ENCODE assay signal across 29 cellular contexts in genomic region chr9:114913217-114913616, GRCh38. TPM values are rescaled to one million over a fixed set of nuclear protein-coding genes. Genes with fewer than 3 reads are reported as not detected.
"Had no signal": no experiment of that assay in that cellular context is flagged by ENCODE, and none has a peak within 500 bp of the region (broad histone marks: within the 10 kb centered on the region; RNA-seq: fewer than 3 reads in every experiment).

No MANE protein-coding gene starts in this region.

- H3K4me3 ChIP-seq: breast epithelium, colonic mucosa, dorsolateral prefrontal cortex, esophagus squamous epithelium, gastrocnemius medialis, neural progenitor cell, stomach, suprapubic skin, tibial nerve had no signal

- H3K9ac ChIP-seq: neural progenitor cell had no signal

- H3K9me3 ChIP-seq: breast epithelium, colonic mucosa, esophagus squamous epithelium, gastrocnemius medialis, stomach, suprapubic skin, tibial nerve had no signal

- H3K4me2 ChIP-seq: neural progenitor cell had no signal

- DNase-seq: activated CD4-positive, alpha-beta T cell treated with anti-CD3 and anti-CD28 coated beads, Interleukin-2, amount 50 U/mL, for 4 hours; activated CD8-positive, alpha-beta memory T cell treated with anti-CD3 and anti-CD28 coated beads, Interleukin-2, amount 10 ng/mL, durations not matched to agents 7 days and 5 days; activated naive CD4-positive, alpha-beta T cell; activated naive CD8-positive, alpha-beta T cell treated with anti-CD3 and anti-CD28 coated beads, Interleukin-2, amount 10 ng/mL, durations not matched to agents 7 days and 5 days; activated T-cell treated with anti-CD3 and anti-CD28 coated beads for 4 hours; amniotic stem cell; colonic mucosa; dorsolateral prefrontal cortex; effector memory CD8-positive, alpha-beta T cell; esophagus squamous epithelium; gastrocnemius medialis; head of caudate nucleus; islet precursor cell; left cardiac atrium; posterior cingulate gyrus; small intestine; stimulated activated CD4-positive, alpha-beta T cell treated with anti-CD3 and anti-CD28 coated beads, Interleukin-2, amount 100 ng/mL, for 24 hours; stomach had no signal

- H3K27ac Mint-ChIP-seq: activated CD8-positive, alpha-beta memory T cell treated with anti-CD3 and anti-CD28 coated beads, Interleukin-2, amount 10 ng/mL, durations not matched to agents 7 days and 5 days; activated naive CD8-positive, alpha-beta T cell treated with anti-CD3 and anti-CD28 coated beads, Interleukin-2, amount 10 ng/mL, durations not matched to agents 7 days and 5 days; neural progenitor cell; stimulated activated memory B cell treated with anti-CD40 and anti-IgM and Interleukin-4, amounts not matched to agents 10 μg/mL and 1 μg/mL and 100 μg/mL, for 72 hours had no signal

- H3K4me3 Mint-ChIP-seq: activated CD8-positive, alpha-beta memory T cell treated with anti-CD3 and anti-CD28 coated beads, Interleukin-2, amount 10 ng/mL, durations not matched to agents 7 days and 5 days; activated naive CD8-positive, alpha-beta T cell treated with anti-CD3 and anti-CD28 coated beads, Interleukin-2, amount 10 ng/mL, durations not matched to agents 7 days and 5 days; activated T-helper 17 cell treated with anti-CD3 and anti-CD28 coated beads, Interleukin-2, amount 50 U/mL, for 72 hours; effector memory CD8-positive, alpha-beta T cell; neural progenitor cell; stimulated activated memory B cell treated with anti-CD40 and anti-IgM and Interleukin-4, amounts not matched to agents 10 μg/mL and 1 μg/mL and 100 μg/mL, for 72 hours had no signal

- H3K36me3 ChIP-seq: breast epithelium, colonic mucosa, esophagus squamous epithelium, gastrocnemius medialis, neural progenitor cell, stomach, suprapubic skin, tibial nerve had no signal

- H3K36me3 Mint-ChIP-seq: neural progenitor cell; stimulated activated memory B cell treated with anti-CD40 and anti-IgM and Interleukin-4, amounts not matched to agents 10 μg/mL and 1 μg/mL and 100 μg/mL, for 72 hours had no signal

- H3K27me3 Mint-ChIP-seq: activated CD8-positive, alpha-beta memory T cell treated with anti-CD3 and anti-CD28 coated beads, Interleukin-2, amount 10 ng/mL, durations not matched to agents 7 days and 5 days; activated naive CD8-positive, alpha-beta T cell treated with anti-CD3 and anti-CD28 coated beads, Interleukin-2, amount 10 ng/mL, durations not matched to agents 7 days and 5 days; activated T-helper 17 cell treated with anti-CD3 and anti-CD28 coated beads, Interleukin-2, amount 50 U/mL, for 72 hours; effector memory CD8-positive, alpha-beta T cell; stimulated activated memory B cell treated with anti-CD40 and anti-IgM and Interleukin-4, amounts not matched to agents 10 μg/mL and 1 μg/mL and 100 μg/mL, for 72 hours had no signal

- H2AFZ ChIP-seq: neural progenitor cell had no signal

- H3K4me1 ChIP-seq: gastrocnemius medialis, neural progenitor cell had no signal

- H3K27ac ChIP-seq: breast epithelium, colonic mucosa, dorsolateral prefrontal cortex, esophagus squamous epithelium, gastrocnemius medialis, neural progenitor cell, stomach, suprapubic skin, tibial nerve, VCaP had no signal

- H3K27me3 ChIP-seq: breast epithelium, colonic mucosa, gastrocnemius medialis, stomach, suprapubic skin, tibial nerve had no signal

- ATAC-seq: activated CD4-positive, CD25-positive, alpha-beta regulatory T cell treated with anti-CD3 and anti-CD28 coated beads, Interleukin-2, amount 50 U/mL, for 24 hours; activated CD8-positive, alpha-beta memory T cell treated with anti-CD3 and anti-CD28 coated beads, Interleukin-2, amount 10 ng/mL, durations not matched to agents 7 days and 5 days; activated T-helper 17 cell treated with anti-CD3 and anti-CD28 coated beads, Interleukin-2, amount 50 U/mL, for 72 hours; effector memory CD8-positive, alpha-beta T cell; gastrocnemius medialis; left cardiac atrium; sciatic nerve; stimulated activated memory B cell treated with anti-CD40 and anti-IgM and Interleukin-4, amounts not matched to agents 10 μg/mL and 1 μg/mL and 100 μg/mL, for 72 hours had no signal

- H3K4me1 Mint-ChIP-seq: neural progenitor cell had no signal

- H3K9me3 Mint-ChIP-seq: activated naive CD8-positive, alpha-beta T cell treated with anti-CD3 and anti-CD28 coated beads, Interleukin-2, amount 10 ng/mL, durations not matched to agents 7 days and 5 days; activated T-helper 17 cell treated with anti-CD3 and anti-CD28 coated beads, Interleukin-2, amount 50 U/mL, for 72 hours; effector memory CD8-positive, alpha-beta T cell; neural progenitor cell; stimulated activated memory B cell treated with anti-CD40 and anti-IgM and Interleukin-4, amounts not matched to agents 10 μg/mL and 1 μg/mL and 100 μg/mL, for 72 hours had no signal

RNA-seq across cellular contexts. Expression of gene TNFSF8, which starts 17.2 kb away (rescaled TPM):
- total RNA-seq: endothelial cell of umbilical vein, myocyte had no signal
- polyA plus RNA-seq: endothelial cell of umbilical vein had no signal
